In genomic region chr11:61680622-61681191, GRCh38 we compare ENCODE assay signal across 9 cellular contexts. TPM values are rescaled to one million over a fixed set of nuclear protein-coding genes. Genes with fewer than 3 reads are reported as not detected.
DNase-seq lines count a peak whose midpoint lies in the region; ATAC-seq, FAIRE-seq and TF ChIP-seq lines count a peak whose summit lies in the region.
"Had no signal": no experiment of that assay in that cellular context is flagged by ENCODE, and none has a peak within 500 bp of the region (broad histone marks: within the 10 kb centered on the region; RNA-seq: fewer than 3 reads in every experiment).

No MANE protein-coding gene starts in this region.

- H3K4me1 ChIP-seq in iPS-15b (ENCODE audit: control insufficient read depth, insufficient read depth, low read length) = no peaks in the 10 kb centered on the region
- peaks cover 0 to 49% (median 20%) of the 10 kb centered on the region in 6 donors for H3K4me1 ChIP-seq in spleen

- no peaks in the 10 kb centered on the region for H3K9me3 Mint-ChIP-seq in activated T-helper 17 cell treated with anti-CD3 and anti-CD28 coated beads, Interleukin-2, amount 50 U/mL, for 72 hours

- H3K36me3 ChIP-seq in iPS-15b (ENCODE audit: control insufficient read depth, insufficient read depth, low read length) (no peaks in the 10 kb centered on the region), spleen (no peaks in the 10 kb centered on the region)

- no peaks in the 10 kb centered on the region for H3K36me3 Mint-ChIP-seq in activated T-helper 17 cell treated with anti-CD3 and anti-CD28 coated beads, Interleukin-2, amount 50 U/mL, for 72 hours (ENCODE audit: low read depth)

- intact Hi-C loops in spleen (cut with DNase I; ENCODE audit: low total_unique reads) = loop anchor here (5.0 kb wide), 1 partner anchor 52 kb away; no protein-coding TSS in a partner anchor

- no peak for TF ChIP-seq POLR2A in spleen (IDR thresholded peaks at IDR 0.05)

- H3K4me3 Mint-ChIP-seq in activated T-helper 17 cell treated with anti-CD3 and anti-CD28 coated beads, Interleukin-2, amount 50 U/mL, for 72 hours = peak overlapping the region; percentile 74

- H3K27me3 ChIP-seq in iPS-15b (ENCODE audit: control insufficient read depth, insufficient read depth, low read length) = peaks cover 13% of the 10 kb centered on the region
- H3K27me3 ChIP-seq in spleen (replicated peaks in 1 of 7) = peaks cover 0 to 95% (median 5%) of the 10 kb centered on the region in 7 donors

- WGBS in spleen, 5 donors = 54 to 86% (median 58%) methylated on average over 16 to 30 of the region's 30 CpGs

- H3K27ac Mint-ChIP-seq in activated T-helper 17 cell treated with anti-CD3 and anti-CD28 coated beads, Interleukin-2, amount 50 U/mL, for 72 hours = no peak overlapping the region

- no peak for FAIRE-seq in frontal cortex (lab: Jason Lieb, UNC)

- peak overlapping the region in 1 of 8 donors; percentile 51 for H3K27ac ChIP-seq in spleen

- H3K4me1 Mint-ChIP-seq in activated T-helper 17 cell treated with anti-CD3 and anti-CD28 coated beads, Interleukin-2, amount 50 U/mL, for 72 hours = peaks cover 14% of the 10 kb centered on the region

- H3K4me3 ChIP-seq in iPS-15b (ENCODE audit: low read depth, low read length) (peak overlapping the region; percentile 48), spleen (peak overlapping the region; percentile 20 to 74 (median 34))

- TF ChIP-seq CTCF in spleen (IDR thresholded peaks at IDR 0.05 in 8 of 11, conservative IDR thresholded peaks at IDR 0.05 in 3 of 11) = no peak

- H3K9ac ChIP-seq in iPS-15b (ENCODE audit: low read depth, low read length) = no peak overlapping the region

- peak in 2 of 3 experiments; percentile 46 to 57 for DNase-seq in NCI-H1417 (lab: John Stamatoyannopoulos, UW)
- no peak for DNase-seq in NCI-H1417 treated with DMSO at 0.1 percent for 48 hours (lab: John Stamatoyannopoulos, UW)
- no peak for DNase-seq in spleen
- DNase-seq in frontal cortex (ENCODE audit: low spot score in 2 of 2) = no peak
- DNase-seq: NCI-H2081 treated with DMSO at 0.1 percent for 48 hours had no signal

- no peaks in the 10 kb centered on the region for H3K9me3 ChIP-seq in iPS-15b (ENCODE audit: control insufficient read depth, insufficient read depth, low read length)
- no peaks in the 10 kb centered on the region for H3K9me3 ChIP-seq in spleen

- no peak for ATAC-seq in activated T-helper 17 cell treated with anti-CD3 and anti-CD28 coated beads, Interleukin-2, amount 50 U/mL, for 72 hours (replicated peaks)
- no peak for ATAC-seq in GM19023 (IDR thresholded peaks at IDR 0.05; ENCODE audit: unreplicated experiment)
- no peak for ATAC-seq in HG03025 (IDR thresholded peaks at IDR 0.05; ENCODE audit: low FRiP score, unreplicated experiment)

- H3K27me3 Mint-ChIP-seq in activated T-helper 17 cell treated with anti-CD3 and anti-CD28 coated beads, Interleukin-2, amount 50 U/mL, for 72 hours = peaks cover 9% of the 10 kb centered on the region

RNA-seq across cellular contexts. Expression of gene DAGLA, which starts 0.5 kb away (rescaled TPM):
- total RNA-seq in activated T-helper 17 cell treated with anti-CD3 and anti-CD28 coated beads, Interleukin-2, amount 50 U/mL, for 72 hours = under 1 TPM; 0.11 to 0.13 TPM
- total RNA-seq in spleen = 1 to 10 TPM; 2.0 to 5.0 (median 3.9) TPM
- 1 to 10 TPM in 1 of 3 donors, under 1 TPM in 2; 0.27 to 1.2 (median 0.35) TPM for polyA plus RNA-seq in spleen
- total RNA-seq in frontal cortex = 4.9 TPM

Comparison
In these comparisons a context has a peak if more than half of its experiments do, and no peak if none do; other contexts are left out.
1. DNase-seq: peak in NCI-H1417 (2 of 3); none in NCI-H1417 treated with DMSO at 0.1 percent for 48 hours (single experiment), spleen (single experiment) and frontal cortex (0 of 2).